ENCODE assay signal across 15 cellular contexts in genomic region chr5:127571314-127571713, GRCh38. TPM values are rescaled to one million over a fixed set of nuclear protein-coding genes. Genes with fewer than 3 reads are reported as not detected.
DNase-seq lines count a peak whose midpoint lies in the region; ATAC-seq lines count a peak whose summit lies in the region.
"Had no signal": no experiment of that assay in that cellular context is flagged by ENCODE, and none has a peak within 500 bp of the region (broad histone marks: within the 10 kb centered on the region; RNA-seq: fewer than 3 reads in every experiment).

No MANE protein-coding gene starts in this region.

- H3K27ac ChIP-seq in muscle layer of colon (ENCODE audit: low read depth, low read length): peak overlapping the region; percentile 12

- peaks cover 7% of the 10 kb centered on the region for H3K4me1 ChIP-seq in muscle layer of colon (ENCODE audit: insufficient read depth, low read length)
- H3K4me1 ChIP-seq: Caco-2 had no signal

- H3K27ac Mint-ChIP-seq in activated naive CD4-positive, alpha-beta T cell treated with anti-CD3 and anti-CD28 coated beads, Interleukin-2, amount 10 ng/mL, durations not matched to agents 7 days and 5 days: no peak overlapping the region
- H3K27ac Mint-ChIP-seq: activated T-helper 2 cell treated with anti-CD3 and anti-CD28 coated beads, Interferon-gamma antibody, Interleukin-2, Interleukin-4, amounts not matched to agents 10 μg/mL and 5 μg/mL and 100 μg/mL, durations not matched to agents 14 hours and 24 hours and 36 hours had no signal

- ATAC-seq in GM19023 (IDR thresholded peaks at IDR 0.05; ENCODE audit: unreplicated experiment) (peak; percentile 53), GM21619 (IDR thresholded peaks at IDR 0.05; ENCODE audit: unreplicated experiment) (peak; percentile 47), HG03103 (IDR thresholded peaks at IDR 0.05; ENCODE audit: low read depth, unreplicated experiment) (peak; percentile 68)
- ATAC-seq: stimulated activated naive CD8-positive, alpha-beta T cell treated with anti-CD3 and anti-CD28 coated beads, Interleukin-15, Interleukin-2, amounts not matched to agents 100 U/mL and 50 U/mL, for 24 hours had no signal

- H3K9me3 Mint-ChIP-seq in activated naive CD4-positive, alpha-beta T cell treated with anti-CD3 and anti-CD28 coated beads, Interleukin-2, amount 10 ng/mL, durations not matched to agents 7 days and 5 days: peaks cover 7% of the 10 kb centered on the region

- H3K27me3 ChIP-seq in muscle layer of colon (ENCODE audit: control insufficient read depth in 1 of 2, insufficient read depth in 2 of 2, low read length in 2 of 2): no peaks in the 10 kb centered on the region

- H3K9ac ChIP-seq in muscle layer of colon (ENCODE audit: low read length): no peak overlapping the region

- peaks cover 8% of the 10 kb centered on the region for H3K4me1 Mint-ChIP-seq in activated naive CD4-positive, alpha-beta T cell treated with anti-CD3 and anti-CD28 coated beads, Interleukin-2, amount 10 ng/mL, durations not matched to agents 7 days and 5 days

- H3K4me3 ChIP-seq in muscle layer of colon (ENCODE audit: low read depth in 1 of 2, low read length in 2 of 2): no peak overlapping the region

- H3K4me3 Mint-ChIP-seq in activated naive CD4-positive, alpha-beta T cell treated with anti-CD3 and anti-CD28 coated beads, Interleukin-2, amount 10 ng/mL, durations not matched to agents 7 days and 5 days: no peak overlapping the region
- H3K4me3 Mint-ChIP-seq: central memory CD8-positive, alpha-beta T cell had no signal

- peaks cover 4% of the 10 kb centered on the region for H3K27me3 Mint-ChIP-seq in activated naive CD4-positive, alpha-beta T cell treated with anti-CD3 and anti-CD28 coated beads, Interleukin-2, amount 10 ng/mL, durations not matched to agents 7 days and 5 days

- H3K9me3 ChIP-seq in muscle layer of colon (ENCODE audit: low read length): no peaks in the 10 kb centered on the region

- DNase-seq in activated naive CD4-positive, alpha-beta T cell treated with anti-CD3 and anti-CD28 coated beads, Interleukin-2, amount 10 ng/mL, durations not matched to agents 7 days and 5 days: no peak
- DNase-seq in D341Med (ENCODE audit: low spot score): no peak
- DNase-seq in amniotic stem cell (lab: John Stamatoyannopoulos, UW): no peak
- DNase-seq in SK-N-DZ (ENCODE audit: low spot score): no peak
- DNase-seq: Caco-2; IMR-90; NCI-H2107; RPMI8226; stimulated activated naive CD8-positive, alpha-beta T cell treated with anti-CD3 and anti-CD28 coated beads, Interleukin-15, Interleukin-2, amounts not matched to agents 100 U/mL and 50 U/mL, for 24 hours had no signal

- CTCF ChIA-PET in activated naive CD4-positive, alpha-beta T cell treated with anti-CD3 and anti-CD28 coated beads, Interleukin-2, amount 10 ng/mL, durations not matched to agents 7 days and 5 days (lab: Charles Lee): interaction anchor here (1.0 to 1.2 kb wide), 2 partner anchors 11 to 630 kb away, joined by 3 to 4 read pairs; no protein-coding TSS in a partner anchor

- no peaks in the 10 kb centered on the region for H3K36me3 Mint-ChIP-seq in activated naive CD4-positive, alpha-beta T cell treated with anti-CD3 and anti-CD28 coated beads, Interleukin-2, amount 10 ng/mL, durations not matched to agents 7 days and 5 days

- H3K36me3 ChIP-seq in muscle layer of colon (ENCODE audit: insufficient read depth, low read length): no peaks in the 10 kb centered on the region

RNA-seq across cellular contexts. Expression of gene PRRC1, which starts 53.9 kb away (rescaled TPM):
- polyA plus RNA-seq in SK-N-DZ (2014; cell fraction: cytosol; rRNA removed): 31.9 and 32.3 TPM in 2 replicates
- 22.9 and 28.5 TPM in 2 replicates for polyA plus RNA-seq in SK-N-DZ (2014; cell fraction: nucleus; rRNA removed)
